In genomic region chr2:234676109-234676858, GRCh38 we compare ENCODE assay signal across 1 cellular context.
TF ChIP-seq lines count a peak whose summit lies in the region.

No MANE protein-coding gene starts in this region.

TF ChIP-seq in HepG2, 621 proteins besides CTCF, POLR2A, EP300 and RAD21 (continued from another document and continues in another):
- TF ChIP-seq, protein P1, sequence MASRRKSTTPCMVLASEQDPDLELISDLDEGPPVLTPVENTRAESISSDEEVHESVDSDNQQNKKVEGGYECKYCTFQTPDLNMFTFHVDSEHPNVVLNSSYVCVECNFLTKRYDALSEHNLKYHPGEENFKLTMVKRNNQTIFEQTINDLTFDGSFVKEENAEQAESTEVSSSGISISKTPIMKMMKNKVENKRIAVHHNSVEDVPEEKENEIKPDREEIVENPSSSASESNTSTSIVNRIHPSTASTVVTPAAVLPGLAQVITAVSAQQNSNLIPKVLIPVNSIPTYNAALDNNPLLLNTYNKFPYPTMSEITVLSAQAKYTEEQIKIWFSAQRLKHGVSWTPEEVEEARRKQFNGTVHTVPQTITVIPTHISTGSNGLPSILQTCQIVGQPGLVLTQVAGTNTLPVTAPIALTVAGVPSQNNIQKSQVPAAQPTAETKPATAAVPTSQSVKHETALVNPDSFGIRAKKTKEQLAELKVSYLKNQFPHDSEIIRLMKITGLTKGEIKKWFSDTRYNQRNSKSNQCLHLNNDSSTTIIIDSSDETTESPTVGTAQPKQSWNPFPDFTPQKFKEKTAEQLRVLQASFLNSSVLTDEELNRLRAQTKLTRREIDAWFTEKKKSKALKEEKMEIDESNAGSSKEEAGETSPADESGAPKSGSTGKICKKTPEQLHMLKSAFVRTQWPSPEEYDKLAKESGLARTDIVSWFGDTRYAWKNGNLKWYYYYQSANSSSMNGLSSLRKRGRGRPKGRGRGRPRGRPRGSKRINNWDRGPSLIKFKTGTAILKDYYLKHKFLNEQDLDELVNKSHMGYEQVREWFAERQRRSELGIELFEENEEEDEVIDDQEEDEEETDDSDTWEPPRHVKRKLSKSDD (CRISPR knock-in tag; IDR thresholded peaks at IDR 0.05; ENCODE audit: low read depth) = no peak; the same call in 1 of the 2 replicates
- TF ChIP-seq MXI1 (IDR thresholded peaks at IDR 0.05; ENCODE audit: borderline replicate concordance, low read depth, low read length) (no peak), ZNF883 (CRISPR knock-in tag; IDR thresholded peaks at IDR 0.05; ENCODE audit: not compliant biosample characterization) (no peak), ZNF263 (CRISPR knock-in tag; IDR thresholded peaks at IDR 0.05) (no peak), BRD4 (CRISPR knock-in tag; IDR thresholded peaks at IDR 0.05) (peak; percentile 69), ZBTB38 (CRISPR knock-in tag; IDR thresholded peaks at IDR 0.05) (no peak), ZNF430 (CRISPR knock-in tag; IDR thresholded peaks at IDR 0.05) (peak; percentile 83; the same call in 1 of the 2 replicates), ZNF556 (CRISPR knock-in tag; IDR thresholded peaks at IDR 0.05; ENCODE audit: borderline replicate concordance) (peak; percentile 63; the same call in 1 of the 2 replicates), ZNF768 (CRISPR knock-in tag; IDR thresholded peaks at IDR 0.05) (no peak), ZNF629 (CRISPR knock-in tag; conservative IDR thresholded peaks at IDR 0.05) (no peak), SMC3 (IDR thresholded peaks at IDR 0.05; ENCODE audit: low read length) (peak; percentile 23; the same call in 1 of the 2 replicates), MEIS2 (CRISPR knock-in tag; IDR thresholded peaks at IDR 0.05) (no peak), SPEN (CRISPR knock-in tag; IDR thresholded peaks at IDR 0.05; ENCODE audit: low read depth) (no peak; the same call in 1 of the 2 replicates), NR1H2 (CRISPR knock-in tag; IDR thresholded peaks at IDR 0.05; ENCODE audit: borderline replicate concordance, low read depth) (no peak), ATAD3A (CRISPR knock-in tag; IDR thresholded peaks at IDR 0.05) (no peak), ZNF670 (CRISPR knock-in tag; IDR thresholded peaks at IDR 0.05; ENCODE audit: borderline replicate concordance) (peak; percentile 88), CEBPB (IDR thresholded peaks at IDR 0.05; ENCODE audit: borderline replicate concordance, low read depth, low read length) (peak; percentile 63; the same call in 1 of the 2 replicates), ZNF709 (CRISPR knock-in tag; IDR thresholded peaks at IDR 0.05) (no peak; the same call in 1 of the 2 replicates), SOX5 (CRISPR knock-in tag; IDR thresholded peaks at IDR 0.05; ENCODE audit: borderline replicate concordance) (peak; percentile 99), NRL (CRISPR knock-in tag; IDR thresholded peaks at IDR 0.05; ENCODE audit: borderline replicate concordance) (no peak), NFE2L1 (CRISPR knock-in tag; IDR thresholded peaks at IDR 0.05; ENCODE audit: borderline replicate concordance) (no peak), NR3C1 (CRISPR knock-in tag; IDR thresholded peaks at IDR 0.05) (no peak), PRDM4 (CRISPR knock-in tag; IDR thresholded peaks at IDR 0.05; ENCODE audit: borderline replicate concordance) (no peak), TRIM22 (IDR thresholded peaks at IDR 0.05) (no peak), CBX1 (IDR thresholded peaks at IDR 0.05; ENCODE audit: low read depth) (no peak), FOXP4 (CRISPR knock-in tag; IDR thresholded peaks at IDR 0.05) (peak; percentile 98), RNF2 (conservative IDR thresholded peaks at IDR 0.05; ENCODE audit: low read depth) (no peak), THAP8 (CRISPR knock-in tag; IDR thresholded peaks at IDR 0.05; ENCODE audit: borderline replicate concordance) (no peak), HES4 (CRISPR knock-in tag; IDR thresholded peaks at IDR 0.05; ENCODE audit: borderline replicate concordance) (no peak), HOXA9 (CRISPR knock-in tag; IDR thresholded peaks at IDR 0.05; ENCODE audit: borderline replicate concordance) (no peak), ZNF792 (CRISPR knock-in tag; IDR thresholded peaks at IDR 0.05) (peak; percentile 85; the same call in 1 of the 2 replicates), KDM2A (CRISPR knock-in tag; IDR thresholded peaks at IDR 0.05; ENCODE audit: borderline replicate concordance, low read depth) (0 out of 2 replicates have a peak, but pooled peaks have one; percentile 38), ZFY (CRISPR knock-in tag; IDR thresholded peaks at IDR 0.05) (no peak), ZNF567 (CRISPR knock-in tag; IDR thresholded peaks at IDR 0.05; ENCODE audit: borderline replicate concordance) (0 out of 2 replicates have a peak, but pooled peaks have one; percentile 67), HMGA1 (CRISPR knock-in tag; conservative IDR thresholded peaks at IDR 0.05) (no peak), NR2F6 (IDR thresholded peaks at IDR 0.05) (peak; percentile 78), NR2F6 (CRISPR knock-in tag; IDR thresholded peaks at IDR 0.05) (peak; percentile 87), THAP7 (CRISPR knock-in tag; IDR thresholded peaks at IDR 0.05) (no peak), MED8 (CRISPR knock-in tag; IDR thresholded peaks at IDR 0.05; ENCODE audit: insufficient replicate concordance) (peak; percentile 17), ZNF775 (CRISPR knock-in tag; IDR thresholded peaks at IDR 0.05; ENCODE audit: borderline replicate concordance) (no peak), ZFAT (CRISPR knock-in tag; conservative IDR thresholded peaks at IDR 0.05) (no peak), ETV6 (CRISPR knock-in tag; conservative IDR thresholded peaks at IDR 0.05) (no peak; the same call in 1 of the 2 replicates), POGZ (CRISPR knock-in tag; IDR thresholded peaks at IDR 0.05) (peak; percentile 67), RFXANK (CRISPR knock-in tag; IDR thresholded peaks at IDR 0.05) (0 out of 2 replicates have a peak, but pooled peaks have one; percentile 17), NFE2L2 (IDR thresholded peaks at IDR 0.05; ENCODE audit: low read length) (no peak), ZNF572 (CRISPR knock-in tag; IDR thresholded peaks at IDR 0.05) (no peak), GATAD1 (CRISPR knock-in tag; IDR thresholded peaks at IDR 0.05) (peak; percentile 23; the same call in 1 of the 2 replicates)
- TF ChIP-seq, protein P2, sequence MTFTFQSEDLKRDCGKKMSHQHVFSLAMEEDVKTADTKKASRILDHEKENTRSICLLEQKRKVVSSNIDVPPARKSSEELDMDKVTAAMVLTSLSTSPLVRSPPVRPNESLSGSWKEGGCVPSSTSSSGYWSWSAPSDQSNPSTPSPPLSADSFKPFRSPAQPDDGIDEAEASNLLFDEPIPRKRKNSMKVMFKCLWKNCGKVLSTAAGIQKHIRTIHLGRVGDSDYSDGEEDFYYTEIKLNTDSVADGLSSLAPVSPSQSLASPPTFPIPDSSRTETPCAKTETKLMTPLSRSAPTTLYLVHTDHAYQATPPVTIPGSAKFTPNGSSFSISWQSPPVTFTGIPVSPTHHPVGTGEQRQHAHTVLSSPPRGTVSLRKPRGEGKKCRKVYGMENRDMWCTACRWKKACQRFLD (CRISPR knock-in tag; IDR thresholded peaks at IDR 0.05; ENCODE audit: borderline replicate concordance) = no peak
- TF ChIP-seq, protein P3, sequence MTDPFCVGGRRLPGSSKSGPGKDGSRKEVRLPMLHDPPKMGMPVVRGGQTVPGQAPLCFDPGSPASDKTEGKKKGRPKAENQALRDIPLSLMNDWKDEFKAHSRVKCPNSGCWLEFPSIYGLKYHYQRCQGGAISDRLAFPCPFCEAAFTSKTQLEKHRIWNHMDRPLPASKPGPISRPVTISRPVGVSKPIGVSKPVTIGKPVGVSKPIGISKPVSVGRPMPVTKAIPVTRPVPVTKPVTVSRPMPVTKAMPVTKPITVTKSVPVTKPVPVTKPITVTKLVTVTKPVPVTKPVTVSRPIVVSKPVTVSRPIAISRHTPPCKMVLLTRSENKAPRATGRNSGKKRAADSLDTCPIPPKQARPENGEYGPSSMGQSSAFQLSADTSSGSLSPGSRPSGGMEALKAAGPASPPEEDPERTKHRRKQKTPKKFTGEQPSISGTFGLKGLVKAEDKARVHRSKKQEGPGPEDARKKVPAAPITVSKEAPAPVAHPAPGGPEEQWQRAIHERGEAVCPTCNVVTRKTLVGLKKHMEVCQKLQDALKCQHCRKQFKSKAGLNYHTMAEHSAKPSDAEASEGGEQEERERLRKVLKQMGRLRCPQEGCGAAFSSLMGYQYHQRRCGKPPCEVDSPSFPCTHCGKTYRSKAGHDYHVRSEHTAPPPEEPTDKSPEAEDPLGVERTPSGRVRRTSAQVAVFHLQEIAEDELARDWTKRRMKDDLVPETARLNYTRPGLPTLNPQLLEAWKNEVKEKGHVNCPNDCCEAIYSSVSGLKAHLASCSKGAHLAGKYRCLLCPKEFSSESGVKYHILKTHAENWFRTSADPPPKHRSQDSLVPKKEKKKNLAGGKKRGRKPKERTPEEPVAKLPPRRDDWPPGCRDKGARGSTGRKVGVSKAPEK (CRISPR knock-in tag; IDR thresholded peaks at IDR 0.05; ENCODE audit: borderline replicate concordance) = peak; percentile 55; the same call in 1 of the 2 replicates
- TF ChIP-seq, protein P4, sequence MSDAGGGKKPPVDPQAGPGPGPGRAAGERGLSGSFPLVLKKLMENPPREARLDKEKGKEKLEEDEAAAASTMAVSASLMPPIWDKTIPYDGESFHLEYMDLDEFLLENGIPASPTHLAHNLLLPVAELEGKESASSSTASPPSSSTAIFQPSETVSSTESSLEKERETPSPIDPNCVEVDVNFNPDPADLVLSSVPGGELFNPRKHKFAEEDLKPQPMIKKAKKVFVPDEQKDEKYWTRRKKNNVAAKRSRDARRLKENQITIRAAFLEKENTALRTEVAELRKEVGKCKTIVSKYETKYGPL (CRISPR knock-in tag; IDR thresholded peaks at IDR 0.05) = no peak
- TF ChIP-seq, protein P5, sequence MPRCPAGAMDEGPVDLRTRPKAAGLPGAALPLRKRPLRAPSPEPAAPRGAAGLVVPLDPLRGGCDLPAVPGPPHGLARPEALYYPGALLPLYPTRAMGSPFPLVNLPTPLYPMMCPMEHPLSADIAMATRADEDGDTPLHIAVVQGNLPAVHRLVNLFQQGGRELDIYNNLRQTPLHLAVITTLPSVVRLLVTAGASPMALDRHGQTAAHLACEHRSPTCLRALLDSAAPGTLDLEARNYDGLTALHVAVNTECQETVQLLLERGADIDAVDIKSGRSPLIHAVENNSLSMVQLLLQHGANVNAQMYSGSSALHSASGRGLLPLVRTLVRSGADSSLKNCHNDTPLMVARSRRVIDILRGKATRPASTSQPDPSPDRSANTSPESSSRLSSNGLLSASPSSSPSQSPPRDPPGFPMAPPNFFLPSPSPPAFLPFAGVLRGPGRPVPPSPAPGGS (CRISPR knock-in tag; IDR thresholded peaks at IDR 0.05) = no peak; the same call in 1 of the 2 replicates
